In the genomic region with DNA sequence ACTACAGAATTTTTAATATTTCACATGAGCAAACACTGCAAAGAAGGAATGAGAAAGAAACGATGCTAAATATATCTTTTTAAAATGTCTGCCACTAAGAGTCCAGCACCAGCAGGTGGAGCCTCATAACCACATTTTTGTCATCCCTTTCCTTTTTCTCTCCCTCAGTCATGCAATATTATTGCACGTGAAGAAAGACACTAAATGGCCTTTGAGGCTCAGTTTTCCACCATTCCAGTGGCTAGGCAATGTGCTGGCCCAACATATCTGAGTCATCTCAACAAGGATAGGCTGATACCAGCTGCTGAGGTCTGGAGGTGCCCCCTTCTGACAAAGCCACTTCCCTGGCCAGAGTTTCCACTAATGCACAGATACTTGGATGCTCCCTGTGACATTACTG, we compare ENCODE assay signal across 8 cellular contexts. TPM values are rescaled to one million over a fixed set of nuclear protein-coding genes. Genes with fewer than 3 reads are reported as not detected.
DNase-seq lines count a peak whose midpoint lies in the region; ATAC-seq and TF ChIP-seq lines count a peak whose summit lies in the region.

No MANE protein-coding gene starts in this region.

- CTCF ChIA-PET in CD4-positive, alpha-beta T cell (lab: Charles Lee) = interaction anchor here (1.0 to 1.9 kb wide), 6 partner anchors 13 to 445 kb away, joined by 3 to 9 read pairs (median 4); a partner anchor contains a TSS

- ATAC-seq in CD4-positive, alpha-beta T cell (ENCODE audit: poor library complexity) = no peak
- ATAC-seq in GM18858 (IDR thresholded peaks at IDR 0.05; ENCODE audit: unreplicated experiment) (peak; percentile 35), HG03280 (IDR thresholded peaks at IDR 0.05; ENCODE audit: unreplicated experiment) (peak; percentile 36)

- peaks cover 56% of the 10 kb centered on the region for H3K4me1 Mint-ChIP-seq in CD4-positive, alpha-beta T cell (ENCODE audit: low read depth)
- peaks cover 17% of the 10 kb centered on the region for H3K4me1 Mint-ChIP-seq in progenitor cell of endocrine pancreas (ENCODE audit: low read depth)

- peak in 7 of 10 experiments; percentile 7 to 35 (median 11) for DNase-seq in CD4-positive, alpha-beta T cell
- peak; percentile 9 for DNase-seq in NCI-H82 treated with DMSO at 0.1 percent for 48 hours (lab: John Stamatoyannopoulos, UW; ENCODE audit: unreplicated experiment)
- DNase-seq in activated CD8-positive, alpha-beta memory T cell treated with anti-CD3 and anti-CD28 coated beads, Interleukin-2, amount 50 U/mL, for 4 hours = peak; percentile 27
- peak; percentile 45 to 77 for DNase-seq in foreskin fibroblast
- DNase-seq in progenitor cell of endocrine pancreas (ENCODE audit: low spot score, unreplicated experiment) = no peak
- no peak for DNase-seq in NCI-H187 treated with DMSO at 0.1 percent for 48 hours (lab: John Stamatoyannopoulos, UW)

- H3K27me3 ChIP-seq in CD4-positive, alpha-beta T cell (ENCODE audit: control insufficient read depth, insufficient read depth, low read length) = no peaks in the 10 kb centered on the region

- POLR2A ChIA-PET in CD4-positive, alpha-beta T cell (lab: Charles Lee) = interaction anchor here (1.0 kb wide), 1 partner anchor 26 kb away, joined by 3 read pairs; no protein-coding TSS in a partner anchor

- peak overlapping the region; percentile 82 for H3K4me3 Mint-ChIP-seq in CD4-positive, alpha-beta T cell
- peak overlapping the region; percentile 27 for H3K4me3 Mint-ChIP-seq in progenitor cell of endocrine pancreas (ENCODE audit: low read depth)

- H3K27me3 Mint-ChIP-seq in CD4-positive, alpha-beta T cell = no peaks in the 10 kb centered on the region
- peaks cover 3% of the 10 kb centered on the region for H3K27me3 Mint-ChIP-seq in progenitor cell of endocrine pancreas

- H3K9me3 Mint-ChIP-seq in CD4-positive, alpha-beta T cell = no peaks in the 10 kb centered on the region
- no peaks in the 10 kb centered on the region for H3K9me3 Mint-ChIP-seq in progenitor cell of endocrine pancreas (ENCODE audit: low read depth)

- H3K27ac Mint-ChIP-seq in CD4-positive, alpha-beta T cell = peak overlapping the region; percentile 80
- H3K27ac Mint-ChIP-seq in progenitor cell of endocrine pancreas = no peak overlapping the region

- no peaks in the 10 kb centered on the region for H3K9me3 ChIP-seq in CD4-positive, alpha-beta T cell (ENCODE audit: control insufficient read depth, low read length)

- intact Hi-C loops in CD4-positive, alpha-beta T cell (cut with DNase I, micrococcal nuclease) = loop anchor here (1.0 to 10.0 kb wide), 4 partner anchors 126 to 904 kb away; a partner anchor contains a TSS

- TF ChIP-seq CTCF in CD4-positive, alpha-beta T cell (IDR thresholded peaks at IDR 0.05) = peak; percentile 57
- peak; percentile 58 for TF ChIP-seq CTCF in foreskin fibroblast (IDR thresholded peaks at IDR 0.05; ENCODE audit: low read depth, low read length)
- TF ChIP-seq CTCF in progenitor cell of endocrine pancreas (IDR thresholded peaks at IDR 0.05; ENCODE audit: unreplicated experiment) = peak; percentile 68

- peaks cover 36% of the 10 kb centered on the region for H3K36me3 Mint-ChIP-seq in CD4-positive, alpha-beta T cell (ENCODE audit: low read depth)
- H3K36me3 Mint-ChIP-seq in progenitor cell of endocrine pancreas (ENCODE audit: insufficient read depth) = peaks cover 2% of the 10 kb centered on the region

- peak overlapping the region in 1 of 2 donors; percentile 30 for H3K4me3 ChIP-seq in foreskin fibroblast (ENCODE audit: low read depth in 1 of 2, low read length in 2 of 2)

- no peak overlapping the region for H3K27ac ChIP-seq in CD4-positive, alpha-beta T cell (ENCODE audit: low read depth, low read length)

RNA-seq across cellular contexts. Expression of a gene that starts 1.8 kb away (rescaled TPM):
- total RNA-seq in CD4-positive, alpha-beta T cell = 1 to 10 TPM; 6.5 to 7.7 TPM
- 6.9 and 8.1 TPM in 2 replicates for total RNA-seq in progenitor cell of endocrine pancreas

RNA-seq across cellular contexts. Expression of a gene that starts 27.2 kb away (rescaled TPM):
- not detected for total RNA-seq in CD4-positive, alpha-beta T cell
- 0.53 and 0.55 TPM in 2 replicates for total RNA-seq in progenitor cell of endocrine pancreas

Comparison
In these comparisons a context has a peak if more than half of its experiments do, and no peak if none do; other contexts are left out.
1. DNase-seq: peak in CD4-positive, alpha-beta T cell (7 of 10), NCI-H82 treated with DMSO at 0.1 percent for 48 hours (single experiment), activated CD8-positive, alpha-beta memory T cell treated with anti-CD3 and anti-CD28 coated beads, Interleukin-2, amount 50 U/mL, for 4 hours (single experiment) and foreskin fibroblast (2 of 2); none in progenitor cell of endocrine pancreas (single experiment) and NCI-H187 treated with DMSO at 0.1 percent for 48 hours (single experiment).
2. Peak in every context shown above with its lines, with median percentiles within 50 percentile points of each other: CTCF ChIP-seq.